In genomic region chr12:61097991-61098580, GRCh38 we compare ENCODE assay signal across 23 cellular contexts.
DNase-seq lines count a peak whose midpoint lies in the region; ATAC-seq, FAIRE-seq and TF ChIP-seq lines count a peak whose summit lies in the region.
"Had no signal": no experiment of that assay in that cellular context is flagged by ENCODE, and none has a peak within 500 bp of the region (broad histone marks: within the 10 kb centered on the region; RNA-seq: fewer than 3 reads in every experiment).

No MANE protein-coding gene starts in this region.

- H3K4me3 ChIP-seq in H1 (ENCODE audit: extremely low read depth in 1 of 4, insufficient read depth in 2 of 4, low read depth in 3 of 4, low read length in 4 of 4), result no peak overlapping the region
- H3K4me3 ChIP-seq in PC-9, result no peak overlapping the region
- H3K4me3 ChIP-seq: GM23248 had no signal

- H3K36me3 Mint-ChIP-seq in stimulated activated memory B cell treated with anti-CD40 and anti-IgM and Interleukin-4, amounts not matched to agents 10 μg/mL and 1 μg/mL and 100 μg/mL, for 72 hours, result no peaks in the 10 kb centered on the region
- H3K36me3 Mint-ChIP-seq: CD8-positive, alpha-beta T cell had no signal

- intact Hi-C loops in PC-9 (cut with micrococcal nuclease; ENCODE audit: unreplicated experiment), result no loop called here

- no peaks in the 10 kb centered on the region for H3K79me2 ChIP-seq in H1 (ENCODE audit: control insufficient read depth in 1 of 2, insufficient read depth in 2 of 2, low read length in 2 of 2)
- H3K79me2 ChIP-seq in PC-9 (ENCODE audit: low read depth), result no peaks in the 10 kb centered on the region

- no peaks in the 10 kb centered on the region for H3K27me3 Mint-ChIP-seq in stimulated activated memory B cell treated with anti-CD40 and anti-IgM and Interleukin-4, amounts not matched to agents 10 μg/mL and 1 μg/mL and 100 μg/mL, for 72 hours
- H3K27me3 Mint-ChIP-seq: B cell had no signal

- peak overlapping the region; percentile 23 for H3K14ac ChIP-seq in H1 (ENCODE audit: insufficient read length)

- no peak overlapping the region for H2BK12ac ChIP-seq in H1 (ENCODE audit: low read depth, low read length)

- H2BK5ac ChIP-seq in H1 (ENCODE audit: low read depth, low read length), result no peak overlapping the region

- no peak overlapping the region for H3K4me3 Mint-ChIP-seq in stimulated activated memory B cell treated with anti-CD40 and anti-IgM and Interleukin-4, amounts not matched to agents 10 μg/mL and 1 μg/mL and 100 μg/mL, for 72 hours
- H3K4me3 Mint-ChIP-seq: B cell; CD8-positive, alpha-beta T cell had no signal

- no peak overlapping the region for H2BK20ac ChIP-seq in H1 (ENCODE audit: low read length)

- no peaks in the 10 kb centered on the region for H3K36me3 ChIP-seq in H1 (ENCODE audit: control insufficient read depth in 2 of 4, insufficient read depth in 4 of 4, low read length in 3 of 4)
- H3K36me3 ChIP-seq in PC-9 (ENCODE audit: low read depth), result no peaks in the 10 kb centered on the region

- no peak for TF ChIP-seq RAD21 in H1 (IDR thresholded peaks at IDR 0.05 in 1 of 2, conservative IDR thresholded peaks at IDR 0.05 in 1 of 2; ENCODE audit: low read depth in 2 of 2, low read length in 2 of 2)

- no peak for TF ChIP-seq POLR2A in H1 (IDR thresholded peaks at IDR 0.05; ENCODE audit: control extremely low read depth in 1 of 2, low read depth in 2 of 2, low read length in 2 of 2)

- H3K4me2 ChIP-seq in H1 (ENCODE audit: insufficient read depth in 1 of 2, low read depth in 2 of 2, low read length in 2 of 2) (no peak overlapping the region), PC-9 (no peak overlapping the region)

- H4K5ac ChIP-seq in H1 (ENCODE audit: insufficient read length, low read depth, low read length), result no peak overlapping the region

- H3K18ac ChIP-seq in H1 (ENCODE audit: extremely low read depth, low read length), result no peak overlapping the region

- POLR2A ChIA-PET in H1 (lab: Charles Lee; ENCODE audit: partially characterized antibody) (interaction anchor here (0.6 kb wide), 1 partner anchor 504 kb away, joined by 3 read pairs; no protein-coding TSS in a partner anchor), PC-9 (lab: Charles Lee; ENCODE audit: unreplicated experiment) (no interaction called here)

- CTCF ChIA-PET in H1 (lab: Charles Lee; ENCODE audit: partially characterized antibody) (interaction anchor here (0.6 to 1.1 kb wide), 2 partner anchors 13 to 366 kb away, joined by 3 read pairs; no protein-coding TSS in a partner anchor), PC-9 (lab: Charles Lee) (no interaction called here)

- FAIRE-seq in H1 (lab: Jason Lieb, UNC), result no peak
- FAIRE-seq: G401.6 had no signal

- no peak overlapping the region for H3K23ac ChIP-seq in H1 (ENCODE audit: insufficient read length)

- H3K9me3 Mint-ChIP-seq in stimulated activated memory B cell treated with anti-CD40 and anti-IgM and Interleukin-4, amounts not matched to agents 10 μg/mL and 1 μg/mL and 100 μg/mL, for 72 hours, result peaks cover 6% of the 10 kb centered on the region

- no peaks in the 10 kb centered on the region; a peak in 1 of 7 replicates for H3K4me1 ChIP-seq in H1 (replicated peaks in 1 of 4; ENCODE audit: control insufficient read depth in 3 of 4, insufficient read depth in 4 of 4, low read length in 3 of 4)
- H3K4me1 ChIP-seq in PC-9 (replicated peaks; ENCODE audit: insufficient read depth), result no peaks in the 10 kb centered on the region
- H3K4me1 ChIP-seq: Caco-2 had no signal

- no TSS peak for BruUV-seq in PC-9 (replicated peaks; lab: Mats Ljungman, UMichigan)

- no peak overlapping the region for H2BK15ac ChIP-seq in H1 (ENCODE audit: low read length)

- H3K27ac Mint-ChIP-seq in stimulated activated memory B cell treated with anti-CD40 and anti-IgM and Interleukin-4, amounts not matched to agents 10 μg/mL and 1 μg/mL and 100 μg/mL, for 72 hours, result no peak overlapping the region
- H3K27ac Mint-ChIP-seq: B cell; CD8-positive, alpha-beta T cell had no signal

- H3K9me3 ChIP-seq in H1 (ENCODE audit: insufficient read depth in 2 of 2, low read depth in 1 of 2, low read length in 1 of 2) (no peaks in the 10 kb centered on the region), PC-9 (ENCODE audit: insufficient read depth, low read depth) (no peaks in the 10 kb centered on the region)
- H3K9me3 ChIP-seq: Caco-2 had no signal

- no peaks in the 10 kb centered on the region for H3K4me1 Mint-ChIP-seq in stimulated activated memory B cell treated with anti-CD40 and anti-IgM and Interleukin-4, amounts not matched to agents 10 μg/mL and 1 μg/mL and 100 μg/mL, for 72 hours
- H3K4me1 Mint-ChIP-seq: B cell had no signal

- H2BK120ac ChIP-seq in H1 (replicated peaks; ENCODE audit: low read depth, low read length), result no peak overlapping the region

- H2AK5ac ChIP-seq in H1 (ENCODE audit: low read depth, low read length), result no peak overlapping the region

- H4K20me1 ChIP-seq in H1 (replicated peaks in 1 of 2; ENCODE audit: control insufficient read depth in 1 of 2, insufficient read depth in 2 of 2, low read length in 2 of 2), result no peaks in the 10 kb centered on the region
- H4K20me1 ChIP-seq in PC-9 (ENCODE audit: insufficient read depth), result no peaks in the 10 kb centered on the region

- no peak overlapping the region for H3K56ac ChIP-seq in H1 (replicated peaks; ENCODE audit: insufficient read length, low read depth, low read length)

- peak overlapping the region; percentile 27 for H4K91ac ChIP-seq in H1 (replicated peaks; ENCODE audit: insufficient read length, low read length)

- no peaks in the 10 kb centered on the region for H3K23me2 ChIP-seq in H1 (ENCODE audit: low read depth, low read length)

- no peak overlapping the region for H3K9ac ChIP-seq in H1 (replicated peaks in 1 of 4; ENCODE audit: extremely low read depth in 1 of 4, low read depth in 3 of 4, low read length in 3 of 4)
- H3K9ac ChIP-seq: GM23248 had no signal

- no peak overlapping the region for H3K27ac ChIP-seq in H1 (ENCODE audit: low read depth, low read length)
- H3K27ac ChIP-seq in PC-9, result no peak overlapping the region
- no peak overlapping the region for H3K27ac ChIP-seq in substantia nigra (ENCODE audit: low read depth, low read length, poor library complexity, severe bottlenecking)
- H3K27ac ChIP-seq: C4-2B, GM23248, HL-60 had no signal

- DNase-seq in LHCN-M2 (ENCODE audit: low read depth), result peak; percentile 0
- DNase-seq in H1 (ENCODE audit: low read depth in 1 of 2, low spot score in 2 of 2), result no peak
- peak; percentile 5 for DNase-seq in myocyte (ENCODE audit: low read depth)
- DNase-seq in PC-9, result no peak
- DNase-seq in substantia nigra (lab: John Stamatoyannopoulos, UW), result no peak
- DNase-seq in NOMO-1 (lab: John Stamatoyannopoulos, UW; ENCODE audit: unreplicated experiment in 2 of 2), result no peak
- DNase-seq: Caco-2; CD8-positive, alpha-beta T cell; GM23248; HCEC 1CT; NCI-H1092; NCI-H1417 treated with DMSO at 0.1 percent for 48 hours; NCI-H187; NCI-H2171 treated with DMSO at 0.1 percent for 48 hours; NCI-H345; NCI-H510A treated with DMSO at 0.1 percent for 48 hours; PC-3 had no signal

- no peak for TF ChIP-seq CTCF in H1 (IDR thresholded peaks at IDR 0.05; ENCODE audit: control extremely low read depth in 1 of 3, insufficient read depth in 1 of 3, low read depth in 1 of 3, low read length in 3 of 3)
- TF ChIP-seq CTCF in PC-9 (conservative IDR thresholded peaks at IDR 0.05), result no peak

- 89% methylated on average over 7 of the region's 7 CpGs; no CpG with 5 or more reads in 1 of the 2 experiments for WGBS in H1 (ENCODE audit: extremely low coverage in 1 of 2, insufficient coverage in 1 of 2, insufficient read length in 1 of 2, insufficient replicate concordance in 2 of 2, low coverage in 1 of 2, low lambda C conversion rate in 2 of 2, missing lambda C conversion rate in 1 of 2), 2 experiments

- no peaks in the 10 kb centered on the region for H3K27me3 ChIP-seq in H1 (replicated peaks in 1 of 4; ENCODE audit: control insufficient read depth in 3 of 4, extremely low read depth in 1 of 4, insufficient read depth in 3 of 4, low read length in 3 of 4)
- H3K27me3 ChIP-seq in PC-9 (ENCODE audit: insufficient read depth, low read depth), result no peaks in the 10 kb centered on the region

- H2AFZ ChIP-seq in H1 (ENCODE audit: low read length), result peak overlapping the region; percentile 43
- H2AFZ ChIP-seq in PC-9, result no peak overlapping the region
- H2AFZ ChIP-seq: GM23248 had no signal

- no peaks in the 10 kb centered on the region for H3K9me2 ChIP-seq in PC-9 (ENCODE audit: insufficient read depth)

- peak; percentile 31 for ATAC-seq in stimulated activated memory B cell treated with anti-CD40 and anti-IgM and Interleukin-4, amounts not matched to agents 10 μg/mL and 1 μg/mL and 100 μg/mL, for 72 hours
- ATAC-seq: CD8-positive, alpha-beta T cell; PC-3; Right ventricle myocardium inferior had no signal

- H4K8ac ChIP-seq in H1 (ENCODE audit: extremely low read depth, insufficient read depth, low read length), result peak overlapping the region; percentile 51; the same call in 1 of the 2 replicates

- no peaks in the 10 kb centered on the region for H3F3A ChIP-seq in PC-9 (ENCODE audit: insufficient read depth, low read depth)

- no peak overlapping the region for H3K4ac ChIP-seq in H1 (replicated peaks; ENCODE audit: insufficient read length, low read depth, low read length)

- H3K79me1 ChIP-seq in H1 (ENCODE audit: low read depth, low read length), result no peaks in the 10 kb centered on the region

- TF ChIP-seq EP300 in H1 (IDR thresholded peaks at IDR 0.05; ENCODE audit: borderline replicate concordance in 1 of 2, low read depth in 2 of 2, low read length in 2 of 2), result no peak

TF ChIP-seq in H1, 55 proteins besides CTCF, POLR2A, EP300 and RAD21:
- no peak for TF ChIP-seq SP4 (IDR thresholded peaks at IDR 0.05; ENCODE audit: low read length)
- TF ChIP-seq SUZ12 (IDR thresholded peaks at IDR 0.05; ENCODE audit: low read length), result no peak
- no peak for TF ChIP-seq TAF7 (optimal IDR thresholded peaks at IDR 0.05; ENCODE audit: borderline replicate concordance, low read depth, low read length)
- no peak for TF ChIP-seq SAP30 (IDR thresholded peaks at IDR 0.05; ENCODE audit: insufficient read depth, insufficient replicate concordance, low read length)
- no peak for TF ChIP-seq RBBP5 (IDR thresholded peaks at IDR 0.05; ENCODE audit: borderline replicate concordance, low read depth, low read length)
- no peak for TF ChIP-seq ZNF274 (IDR thresholded peaks at IDR 0.05; ENCODE audit: borderline replicate concordance, extremely low read depth, low read length)
- TF ChIP-seq CEBPB (IDR thresholded peaks at IDR 0.05; ENCODE audit: low read depth, low read length), result no peak
- TF ChIP-seq HDAC6 (IDR thresholded peaks at IDR 0.05; ENCODE audit: low read depth, low read length), result no peak
- TF ChIP-seq CTBP2 (IDR thresholded peaks at IDR 0.05; ENCODE audit: borderline replicate concordance, insufficient read depth, insufficient read length, low read length), result no peak
- TF ChIP-seq FOSL1 (IDR thresholded peaks at IDR 0.05; ENCODE audit: insufficient read depth, low read depth, low read length), result no peak

Comparison
In these comparisons a context has a peak if more than half of its experiments do, and no peak if none do; other contexts are left out.
1. DNase-seq: peak in LHCN-M2 (single experiment) and myocyte (single experiment); none in H1 (0 of 2), PC-9 (0 of 2), substantia nigra (0 of 49) and NOMO-1 (0 of 2).